4 cellular contexts compared by ENCODE assay signal in the genomic region with DNA sequence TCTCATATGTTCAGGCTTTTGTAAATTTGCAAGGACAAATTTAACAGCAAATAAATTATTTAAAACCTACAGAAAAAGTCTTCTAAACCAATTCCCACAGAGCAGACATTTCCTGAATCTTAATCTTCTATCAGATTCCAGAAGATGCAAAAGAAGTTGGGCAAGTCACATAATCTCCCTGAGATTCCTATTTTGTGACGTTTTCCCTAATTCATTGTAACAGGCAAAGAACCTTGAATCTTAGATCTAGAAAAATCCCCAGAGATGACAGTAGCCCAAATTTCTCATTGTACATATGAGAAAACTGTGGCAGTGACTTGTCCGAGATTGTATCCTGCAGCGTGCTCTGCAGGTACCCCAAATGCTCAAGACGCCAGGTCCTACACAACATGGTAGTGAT. TPM values are rescaled to one million over a fixed set of nuclear protein-coding genes. Genes with fewer than 3 reads are reported as not detected.
"Had no signal": no experiment of that assay in that cellular context is flagged by ENCODE, and none has a peak within 500 bp of the region (broad histone marks: within the 10 kb centered on the region; RNA-seq: fewer than 3 reads in every experiment).

No MANE protein-coding gene starts in this region.

- DNase-seq: GDM1, GF-D8 had no signal

- ATAC-seq: GM12878 had no signal

- H3K4me3 ChIP-seq: GM12878 had no signal

RNA-seq across cellular contexts. Expression of gene ITPRID1, which starts 4.9 kb away (rescaled TPM):
- total RNA-seq: G401 had no signal
